Comparison of ENCODE assay signal across 18 cellular contexts in genomic region chr2:134372141-134372540, GRCh38.
DNase-seq lines count a peak whose midpoint lies in the region; ATAC-seq and TF ChIP-seq lines count a peak whose summit lies in the region.
"Had no signal": no experiment of that assay in that cellular context is flagged by ENCODE, and none has a peak within 500 bp of the region (broad histone marks: within the 10 kb centered on the region; RNA-seq: fewer than 3 reads in every experiment).

No MANE protein-coding gene starts in this region.

- H3K4me3 ChIP-seq in GM23248, result no peak overlapping the region
- no peak overlapping the region for H3K4me3 ChIP-seq in subcutaneous abdominal adipose tissue (ENCODE audit: low read depth in 1 of 5, low read length in 5 of 5)
- H3K4me3 ChIP-seq: ascending aorta, skin epidermis, suprapubic skin had no signal

- H3K27me3 Mint-ChIP-seq in activated B cell treated with CpG ODN at 0.5 μM for 24 hours (no peaks in the 10 kb centered on the region), glutamatergic neuron (ENCODE audit: unreplicated experiment) (peaks cover 8% of the 10 kb centered on the region)
- H3K27me3 Mint-ChIP-seq: activated CD4-positive, alpha-beta T cell treated with anti-CD3 and anti-CD28 coated beads, Interleukin-2, amount 10 ng/mL, durations not matched to agents 7 days and 5 days had no signal

- no peak for TF ChIP-seq CTCF in activated B cell treated with CpG ODN at 0.5 μM for 24 hours (IDR thresholded peaks at IDR 0.05)
- TF ChIP-seq CTCF in glutamatergic neuron (IDR thresholded peaks at IDR 0.05; ENCODE audit: partially characterized antibody, unreplicated experiment), result no peak

- no peaks in the 10 kb centered on the region for H3K79me2 ChIP-seq in GM23248 (ENCODE audit: insufficient read depth)

- H3K36me3 ChIP-seq in GM23248 (ENCODE audit: low read depth) (no peaks in the 10 kb centered on the region), subcutaneous abdominal adipose tissue (ENCODE audit: control insufficient read depth in 5 of 5, insufficient read depth in 5 of 5, low read length in 5 of 5) (peaks cover 0 to 15% (median 0%) of the 10 kb centered on the region in 5 donors)
- H3K36me3 ChIP-seq: ascending aorta, BE2C had no signal

- no peak overlapping the region for H3K4me3 Mint-ChIP-seq in activated B cell treated with CpG ODN at 0.5 μM for 24 hours
- H3K4me3 Mint-ChIP-seq in glutamatergic neuron (ENCODE audit: unreplicated experiment), result no peak overlapping the region
- H3K4me3 Mint-ChIP-seq: activated CD4-positive, alpha-beta T cell treated with anti-CD3 and anti-CD28 coated beads, Interleukin-2, amount 10 ng/mL, durations not matched to agents 7 days and 5 days had no signal

- peak overlapping the region; percentile 9 for H3K27ac Mint-ChIP-seq in activated B cell treated with CpG ODN at 0.5 μM for 24 hours
- no peak overlapping the region for H3K27ac Mint-ChIP-seq in glutamatergic neuron (ENCODE audit: unreplicated experiment)
- H3K27ac Mint-ChIP-seq: activated CD4-positive, alpha-beta T cell treated with anti-CD3 and anti-CD28 coated beads, Interleukin-2, amount 10 ng/mL, durations not matched to agents 7 days and 5 days had no signal

- H3K36me3 Mint-ChIP-seq in activated B cell treated with CpG ODN at 0.5 μM for 24 hours (ENCODE audit: low read depth) (peaks cover 83% of the 10 kb centered on the region), glutamatergic neuron (ENCODE audit: unreplicated experiment) (no peaks in the 10 kb centered on the region)

- H3K27ac ChIP-seq in GM23248 (peak overlapping the region; percentile 50), subcutaneous abdominal adipose tissue (ENCODE audit: low read depth, low read length) (peak overlapping the region; percentile 31)
- H3K27ac ChIP-seq: suprapubic skin had no signal

- no peak for ATAC-seq in activated B cell treated with CpG ODN at 0.5 μM for 24 hours (ENCODE audit: low read depth)
- ATAC-seq: Panc1, SK-N-SH treated with all-trans-retinoic acid at 6 μM for 48 hours had no signal

- no peak overlapping the region for H3K9ac ChIP-seq in GM23248
- H3K9ac ChIP-seq in subcutaneous abdominal adipose tissue (ENCODE audit: low read length in 5 of 5), result no peak overlapping the region

- H3K9me3 ChIP-seq in GM23248 (ENCODE audit: low read depth), result no peaks in the 10 kb centered on the region
- no peaks in the 10 kb centered on the region for H3K9me3 ChIP-seq in subcutaneous abdominal adipose tissue (ENCODE audit: control insufficient read depth in 5 of 5, low read length in 5 of 5)
- H3K9me3 ChIP-seq: ascending aorta, BE2C, suprapubic skin had no signal

- no peak overlapping the region for H2AFZ ChIP-seq in GM23248

- no peaks in the 10 kb centered on the region for H4K20me1 ChIP-seq in GM23248 (ENCODE audit: insufficient read depth)

- in situ Hi-C loops in GM23248 (cut with MboI) (no loop called here), KBM-7 (cut with MboI; ENCODE audit: low pct_unique_long_range_greater_than_20kb, low sequenced_read_pairs) (no loop called here)

- DNase-seq in GM23248 (peak; percentile 5), activated B cell treated with CpG ODN at 0.5 μM for 24 hours (no peak), glomerular visceral epithelial cell (ENCODE audit: extremely low spot score) (peak; percentile 35), KBM-7 (no peak), glutamatergic neuron (no peak), COLO668 (lab: John Stamatoyannopoulos, UW; ENCODE audit: unreplicated experiment) (no peak)
- DNase-seq: activated CD4-positive, alpha-beta T cell treated with anti-CD3 and anti-CD28 coated beads, Interleukin-2, amount 10 ng/mL, durations not matched to agents 7 days and 5 days; activated naive CD4-positive, alpha-beta T cell; BE2C; GOT3; NCI-H82; stimulated activated CD4-positive, alpha-beta T cell treated with anti-CD3 and anti-CD28 coated beads, Interleukin-4, amount 100 ng/mL, for 24 hours had no signal

- H3K27me3 ChIP-seq in GM23248 (replicated peaks; ENCODE audit: insufficient read depth), result no peaks in the 10 kb centered on the region
- H3K27me3 ChIP-seq in subcutaneous abdominal adipose tissue (ENCODE audit: control insufficient read depth in 5 of 5, insufficient read depth in 4 of 5, low read length in 5 of 5), result no peaks in the 10 kb centered on the region
- H3K27me3 ChIP-seq: ascending aorta, BE2C, suprapubic skin had no signal

- peaks cover 28% of the 10 kb centered on the region for H3F3A ChIP-seq in GM23248 (ENCODE audit: insufficient read depth)

- CTCF ChIA-PET in activated B cell treated with CpG ODN at 0.5 μM for 24 hours (lab: Charles Lee), result no interaction called here

- intact Hi-C loops in activated B cell treated with CpG ODN at 0.5 μM for 24 hours (cut with micrococcal nuclease), result no loop called here

- peaks cover 28% of the 10 kb centered on the region for H3K4me1 ChIP-seq in GM23248 (ENCODE audit: insufficient read depth)
- peaks cover 3 to 34% (median 26%) of the 10 kb centered on the region in 5 donors for H3K4me1 ChIP-seq in subcutaneous abdominal adipose tissue (ENCODE audit: control insufficient read depth in 5 of 5, insufficient read depth in 5 of 5, low read length in 5 of 5)

- H3K9me3 Mint-ChIP-seq in activated B cell treated with CpG ODN at 0.5 μM for 24 hours (no peaks in the 10 kb centered on the region), glutamatergic neuron (ENCODE audit: unreplicated experiment) (peaks cover 2% of the 10 kb centered on the region)
- H3K9me3 Mint-ChIP-seq: activated CD4-positive, alpha-beta T cell treated with anti-CD3 and anti-CD28 coated beads, Interleukin-2, amount 10 ng/mL, durations not matched to agents 7 days and 5 days had no signal

- H3K9me2 ChIP-seq in GM23248 (ENCODE audit: insufficient read depth), result no peaks in the 10 kb centered on the region

- peak overlapping the region; percentile 48 for H3K4me2 ChIP-seq in GM23248 (ENCODE audit: unreplicated experiment)

- H3K4me1 Mint-ChIP-seq in activated B cell treated with CpG ODN at 0.5 μM for 24 hours (peaks cover 25% of the 10 kb centered on the region), glutamatergic neuron (ENCODE audit: low read depth, unreplicated experiment) (peaks cover 5% of the 10 kb centered on the region)

- POLR2A ChIA-PET in activated B cell treated with CpG ODN at 0.5 μM for 24 hours (lab: Charles Lee), result interaction anchor here (0.9 kb wide), 1 partner anchor 99 kb away, joined by 4 read pairs; no protein-coding TSS in a partner anchor

- WGBS in GM23248 (ENCODE audit: low coverage in 1 of 2, low lambda C conversion rate in 2 of 2, missing lambda C conversion rate in 2 of 2), 2 experiments, result 96 to 97% methylated on average over 5 of the region's 5 CpGs

Comparison
In these comparisons a context has a peak if more than half of its experiments do, and no peak if none do; other contexts are left out.
1. DNase-seq: peak in GM23248 (single experiment) and glomerular visceral epithelial cell (single experiment); none in activated B cell treated with CpG ODN at 0.5 μM for 24 hours (single experiment), KBM-7 (single experiment), glutamatergic neuron (single experiment) and COLO668 (single experiment).